1 cellular context compared by ENCODE assay signal in the genomic region with DNA sequence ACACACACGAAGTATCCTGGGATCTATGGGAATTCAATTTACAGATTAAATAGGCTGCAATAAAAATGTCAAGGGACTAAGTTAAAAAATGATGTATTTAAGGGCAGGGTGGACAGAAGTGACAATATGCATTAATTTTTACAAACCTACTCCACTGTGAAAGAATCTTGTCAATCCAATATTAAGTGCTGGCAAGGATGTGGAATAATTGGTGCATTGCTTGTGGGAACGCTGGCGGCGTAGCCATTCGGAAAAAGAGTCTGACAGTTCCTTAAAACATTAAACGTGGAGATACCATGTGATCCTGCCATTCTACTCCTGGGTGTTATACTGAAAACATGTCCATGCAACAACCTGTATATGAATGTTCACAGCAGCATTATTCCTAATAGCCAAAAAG.
TF ChIP-seq lines count a peak whose summit lies in the region.

No MANE protein-coding gene starts in this region.

TF ChIP-seq in HepG2, 621 proteins besides CTCF, POLR2A, EP300 and RAD21:
- TF ChIP-seq, protein P1, sequence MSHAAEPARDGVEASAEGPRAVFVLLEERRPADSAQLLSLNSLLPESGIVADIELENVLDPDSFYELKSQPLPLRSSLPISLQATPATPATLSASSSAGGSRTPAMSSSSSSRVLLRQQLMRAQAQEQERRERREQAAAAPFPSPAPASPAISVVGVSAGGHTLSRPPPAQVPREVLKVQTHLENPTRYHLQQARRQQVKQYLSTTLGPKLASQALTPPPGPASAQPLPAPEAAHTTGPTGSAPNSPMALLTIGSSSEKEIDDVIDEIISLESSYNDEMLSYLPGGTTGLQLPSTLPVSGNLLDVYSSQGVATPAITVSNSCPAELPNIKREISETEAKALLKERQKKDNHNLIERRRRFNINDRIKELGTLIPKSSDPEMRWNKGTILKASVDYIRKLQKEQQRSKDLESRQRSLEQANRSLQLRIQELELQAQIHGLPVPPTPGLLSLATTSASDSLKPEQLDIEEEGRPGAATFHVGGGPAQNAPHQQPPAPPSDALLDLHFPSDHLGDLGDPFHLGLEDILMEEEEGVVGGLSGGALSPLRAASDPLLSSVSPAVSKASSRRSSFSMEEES (CRISPR knock-in tag; IDR thresholded peaks at IDR 0.05): no peak
- TF ChIP-seq ZNF7 (CRISPR knock-in tag; IDR thresholded peaks at IDR 0.05): peak; percentile 55; the same call in 1 of the 2 replicates
